11 cellular contexts compared by ENCODE assay signal in genomic region chr4:122687450-122688121, GRCh38. TPM values are rescaled to one million over a fixed set of nuclear protein-coding genes. Genes with fewer than 3 reads are reported as not detected.
DNase-seq lines count a peak whose midpoint lies in the region; ATAC-seq, FAIRE-seq and TF ChIP-seq lines count a peak whose summit lies in the region.
"Had no signal": no experiment of that assay in that cellular context is flagged by ENCODE, and none has a peak within 500 bp of the region (broad histone marks: within the 10 kb centered on the region; RNA-seq: fewer than 3 reads in every experiment).

No MANE protein-coding gene starts in this region.

- no peaks in the 10 kb centered on the region for H3K79me2 ChIP-seq in astrocyte (ENCODE audit: insufficient read depth, low read length)

- peak overlapping the region; percentile 93 for H3K27ac Mint-ChIP-seq in activated T-cell treated with anti-CD3 and anti-CD28 coated beads, Interleukin-2, amount 50 U/mL, for 72 hours
- H3K27ac Mint-ChIP-seq in astrocyte (ENCODE audit: unreplicated experiment): peak overlapping the region; percentile 94
- no peak overlapping the region for H3K27ac Mint-ChIP-seq in stimulated activated naive B cell treated with anti-CD40 and anti-IgM and Interleukin-4, amounts not matched to agents 10 μg/mL and 1 μg/mL and 100 μg/mL, for 72 hours

- H3K27me3 ChIP-seq in astrocyte (ENCODE audit: insufficient read depth, low read length): no peaks in the 10 kb centered on the region

- no peak for DNase-seq in activated T-cell treated with anti-CD3 and anti-CD28 coated beads, Interleukin-2, amount 50 U/mL, for 72 hours
- no peak for DNase-seq in activated T-cell treated with anti-CD3 and anti-CD28 coated beads, Interleukin-2, amount 50 U/mL, for 1 hour
- DNase-seq in KBM-7: peak; percentile 75
- DNase-seq in astrocyte (ENCODE audit: low read depth): no peak
- no peak for DNase-seq in stimulated activated naive B cell treated with anti-CD40 and anti-IgM and Interleukin-4, amounts not matched to agents 10 μg/mL and 1 μg/mL and 100 μg/mL, for 72 hours
- no peak for DNase-seq in NCI-H526 treated with DMSO at 0.1 percent for 48 hours (lab: John Stamatoyannopoulos, UW)
- no peak for DNase-seq in cerebellar cortex (ENCODE audit: low spot score)
- DNase-seq in activated CD8-positive, alpha-beta memory T cell treated with anti-CD3 and anti-CD28 coated beads, Interleukin-2, amount 50 U/mL, for 48 hours: no peak
- DNase-seq: dorsolateral prefrontal cortex, SHP77 had no signal

- no peak overlapping the region for H3K9ac ChIP-seq in astrocyte (ENCODE audit: low read length)

- H3K36me3 Mint-ChIP-seq in activated T-cell treated with anti-CD3 and anti-CD28 coated beads, Interleukin-2, amount 50 U/mL, for 72 hours (ENCODE audit: insufficient read depth in 2 of 2): peaks cover 11 to 25% of the 10 kb centered on the region in 2 donors
- H3K36me3 Mint-ChIP-seq in astrocyte (ENCODE audit: low read depth, unreplicated experiment): no peaks in the 10 kb centered on the region
- no peaks in the 10 kb centered on the region for H3K36me3 Mint-ChIP-seq in stimulated activated naive B cell treated with anti-CD40 and anti-IgM and Interleukin-4, amounts not matched to agents 10 μg/mL and 1 μg/mL and 100 μg/mL, for 72 hours

- no peak for FAIRE-seq in astrocyte (lab: Jason Lieb, UNC)

- H4K20me1 ChIP-seq in astrocyte (ENCODE audit: insufficient read depth, low read length): no peaks in the 10 kb centered on the region

- no peak overlapping the region for H3K27ac ChIP-seq in astrocyte (ENCODE audit: low read depth, low read length)
- H3K27ac ChIP-seq: dorsolateral prefrontal cortex had no signal

- H3K4me1 ChIP-seq in astrocyte (ENCODE audit: insufficient read depth, low read length): peaks cover under 1% of the 10 kb centered on the region

- no peak overlapping the region for H3K4me3 ChIP-seq in astrocyte (ENCODE audit: insufficient read depth, low read depth, low read length)

- H3K36me3 ChIP-seq in astrocyte (ENCODE audit: insufficient read depth, low read length): no peaks in the 10 kb centered on the region

- peak; percentile 58 to 71 for ATAC-seq in activated T-cell treated with anti-CD3 and anti-CD28 coated beads, Interleukin-2, amount 50 U/mL, for 72 hours (replicated peaks in 1 of 2)
- peak; percentile 39 to 48 for ATAC-seq in stimulated activated naive B cell treated with anti-CD40 and anti-IgM and Interleukin-4, amounts not matched to agents 10 μg/mL and 1 μg/mL and 100 μg/mL, for 72 hours (replicated peaks)

- H3K9me3 Mint-ChIP-seq in activated T-cell treated with anti-CD3 and anti-CD28 coated beads, Interleukin-2, amount 50 U/mL, for 72 hours: peaks cover 12 to 13% of the 10 kb centered on the region in 2 donors
- peaks cover 10% of the 10 kb centered on the region for H3K9me3 Mint-ChIP-seq in astrocyte (ENCODE audit: unreplicated experiment)
- H3K9me3 Mint-ChIP-seq in stimulated activated naive B cell treated with anti-CD40 and anti-IgM and Interleukin-4, amounts not matched to agents 10 μg/mL and 1 μg/mL and 100 μg/mL, for 72 hours: peaks cover 6 to 9% of the 10 kb centered on the region in 2 donors

- in situ Hi-C loops in KBM-7 (cut with MboI; ENCODE audit: low pct_unique_long_range_greater_than_20kb, low sequenced_read_pairs): no loop called here

- TF ChIP-seq CTCF in astrocyte (IDR thresholded peaks at IDR 0.05; ENCODE audit: insufficient read depth, low read depth, low read length): no peak

- no peak overlapping the region for H3K4me2 ChIP-seq in astrocyte (ENCODE audit: low read length)

- no peaks in the 10 kb centered on the region for H3K9me3 ChIP-seq in astrocyte (ENCODE audit: insufficient read depth, low read depth, low read length)

- peaks cover 58% of the 10 kb centered on the region for H3K4me1 Mint-ChIP-seq in activated T-cell treated with anti-CD3 and anti-CD28 coated beads, Interleukin-2, amount 50 U/mL, for 72 hours (ENCODE audit: low read depth)
- peaks cover 13% of the 10 kb centered on the region for H3K4me1 Mint-ChIP-seq in astrocyte (ENCODE audit: low read depth, unreplicated experiment)
- peaks cover 0 to 9% of the 10 kb centered on the region in 2 donors for H3K4me1 Mint-ChIP-seq in stimulated activated naive B cell treated with anti-CD40 and anti-IgM and Interleukin-4, amounts not matched to agents 10 μg/mL and 1 μg/mL and 100 μg/mL, for 72 hours

- H2AFZ ChIP-seq in astrocyte (ENCODE audit: low read depth, low read length): no peak overlapping the region

- peak overlapping the region; percentile 80 to 83 for H3K4me3 Mint-ChIP-seq in activated T-cell treated with anti-CD3 and anti-CD28 coated beads, Interleukin-2, amount 50 U/mL, for 72 hours
- no peak overlapping the region for H3K4me3 Mint-ChIP-seq in astrocyte (ENCODE audit: unreplicated experiment)
- no peak overlapping the region for H3K4me3 Mint-ChIP-seq in stimulated activated naive B cell treated with anti-CD40 and anti-IgM and Interleukin-4, amounts not matched to agents 10 μg/mL and 1 μg/mL and 100 μg/mL, for 72 hours
- H3K4me3 Mint-ChIP-seq: neural crest cell had no signal

- H3K27me3 Mint-ChIP-seq in activated T-cell treated with anti-CD3 and anti-CD28 coated beads, Interleukin-2, amount 50 U/mL, for 72 hours (ENCODE audit: low read depth): peaks cover 6% of the 10 kb centered on the region
- H3K27me3 Mint-ChIP-seq in astrocyte (ENCODE audit: low read depth, unreplicated experiment): peaks cover 2% of the 10 kb centered on the region
- peaks cover 9 to 24% of the 10 kb centered on the region in 2 donors for H3K27me3 Mint-ChIP-seq in stimulated activated naive B cell treated with anti-CD40 and anti-IgM and Interleukin-4, amounts not matched to agents 10 μg/mL and 1 μg/mL and 100 μg/mL, for 72 hours

RNA-seq across cellular contexts. Expression of gene BBS12, which starts 44.9 kb away (rescaled TPM):
- total RNA-seq in activated T-cell treated with anti-CD3 and anti-CD28 coated beads, Interleukin-2, amount 50 U/mL, for 72 hours: 1 to 10 TPM; 3.0 to 4.4 TPM
- total RNA-seq in astrocyte: 4.5 and 4.7 TPM in 2 replicates

Comparison
In these comparisons a context has a peak if more than half of its experiments do, and no peak if none do; other contexts are left out.
1. H3K4me3 Mint-ChIP-seq: peak in activated T-cell treated with anti-CD3 and anti-CD28 coated beads, Interleukin-2, amount 50 U/mL, for 72 hours (2 of 2); none in astrocyte (single experiment) and stimulated activated naive B cell treated with anti-CD40 and anti-IgM and Interleukin-4, amounts not matched to agents 10 μg/mL and 1 μg/mL and 100 μg/mL, for 72 hours (0 of 2).